ENCODE assay signal across 31 cellular contexts in the genomic region with DNA sequence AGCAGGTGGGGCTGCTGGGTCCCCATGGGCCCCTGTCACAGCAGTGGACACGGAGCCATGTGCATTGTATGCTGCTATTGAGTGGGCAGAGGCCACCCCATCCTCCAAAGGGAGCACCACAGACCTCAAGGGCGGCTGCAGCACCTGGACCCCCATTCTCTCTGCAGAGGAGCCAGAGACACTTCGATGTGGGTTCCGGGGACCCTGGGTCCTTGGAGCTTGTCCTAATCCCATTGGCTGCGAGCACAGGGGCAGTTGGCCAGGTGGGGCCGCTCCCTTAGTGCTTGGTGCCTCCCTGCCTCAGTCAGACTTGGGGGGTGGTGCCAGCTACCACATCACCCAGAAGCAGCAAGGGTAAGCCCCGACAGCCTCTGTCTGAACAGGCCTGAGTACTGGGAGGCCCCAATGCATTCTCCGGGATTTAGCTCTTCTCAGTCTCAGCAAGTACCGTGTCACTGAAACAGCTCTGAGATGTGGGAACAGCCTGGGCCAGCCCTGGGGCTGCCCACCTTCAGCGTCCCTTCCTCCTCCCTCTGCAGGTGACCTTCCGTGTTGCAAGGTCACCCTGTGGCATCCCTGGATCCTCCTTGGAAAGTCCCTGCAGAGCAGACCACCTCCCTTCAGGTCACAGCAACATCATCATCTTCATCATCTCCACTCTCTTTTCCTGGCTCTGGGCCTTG.
A peak's percentile ranks its signal among the peaks of the same experiment; 100 is the strongest.
DNase-seq lines count a peak whose midpoint lies in the region; ATAC-seq and TF ChIP-seq lines count a peak whose summit lies in the region.
"Had no signal": no experiment of that assay in that cellular context is flagged by ENCODE, and none has a peak within 500 bp of the region (broad histone marks: within the 10 kb centered on the region; RNA-seq: fewer than 3 reads in every experiment).

No MANE protein-coding gene starts in this region.

- H3K9me3 ChIP-seq in AG04450 (ENCODE audit: control insufficient read depth, insufficient read depth, low read length): no peaks in the 10 kb centered on the region; the same call in 1 of the 2 replicates
- H3K9me3 ChIP-seq: BE2C, body of pancreas, colonic mucosa, esophagus muscularis mucosa, testis had no signal

- ATAC-seq in HG03108 (IDR thresholded peaks at IDR 0.05; ENCODE audit: unreplicated experiment): no peak
- no peak for ATAC-seq in HG02588 (IDR thresholded peaks at IDR 0.05; ENCODE audit: unreplicated experiment)
- ATAC-seq: body of pancreas; left ventricle myocardium superior; stimulated activated naive CD8-positive, alpha-beta T cell treated with anti-CD3 and anti-CD28 coated beads, Interleukin-15, Interleukin-2, amounts not matched to agents 100 U/mL and 50 U/mL, for 24 hours had no signal

- POLR2A ChIA-PET in AG04450 (lab: Yijun Ruan, JAX): no interaction called here

- H3K36me3 ChIP-seq in kidney epithelial cell (ENCODE audit: control insufficient read depth, insufficient read depth, low read length): no peaks in the 10 kb centered on the region
- H3K36me3 ChIP-seq: BE2C, colonic mucosa had no signal

- H3K27me3 ChIP-seq in AG04450 (ENCODE audit: control insufficient read depth, insufficient read depth, low read length) (no peaks in the 10 kb centered on the region), kidney epithelial cell (ENCODE audit: control insufficient read depth, insufficient read depth, low read length) (no peaks in the 10 kb centered on the region)
- H3K27me3 ChIP-seq: BE2C, body of pancreas, colonic mucosa, esophagus muscularis mucosa, testis had no signal

- CTCF ChIA-PET in AG04450 (lab: Charles Lee): no interaction called here

- no peak overlapping the region for H3K4me3 ChIP-seq in AG04450 (ENCODE audit: low read depth, low read length)
- H3K4me3 ChIP-seq in HFF-Myc (replicated peaks; ENCODE audit: low read depth, low read length): no peak overlapping the region
- no peak overlapping the region for H3K4me3 ChIP-seq in choroid plexus epithelial cell (ENCODE audit: low read depth, low read length)
- H3K4me3 ChIP-seq in kidney epithelial cell (ENCODE audit: low read depth, low read length): no peak overlapping the region
- H3K4me3 ChIP-seq: body of pancreas, colonic mucosa, esophagus muscularis mucosa, PC-9, testis had no signal

- no peak for DNase-seq in AG04450 (ENCODE audit: low read depth, low spot score)
- no peak for DNase-seq in HFF-Myc (ENCODE audit: extremely low read depth, low read depth)
- no peak for DNase-seq in choroid plexus epithelial cell (ENCODE audit: low read depth)
- no peak for DNase-seq in kidney epithelial cell (ENCODE audit: low read depth)
- no peak for DNase-seq in AG08396 (ENCODE audit: low spot score)
- no peak for DNase-seq in NCI-H2171 (lab: John Stamatoyannopoulos, UW)
- DNase-seq: activated CD4-positive, alpha-beta T cell treated with anti-CD3 and anti-CD28 coated beads, Interleukin-2, amount 10 ng/mL, durations not matched to agents 7 days and 5 days; activated T-cell treated with anti-CD3 and anti-CD28 coated beads, Interleukin-2, amount 50 U/mL, for 48 hours; BE2C; body of pancreas; colonic mucosa; COR-L47; effector CD8-positive, alpha-beta T cell; GDM1; H7; Kasumi-1; left ventricle myocardium superior; naive B cell; NCI-H1694; NCI-H524 treated with DMSO at 0.1 percent for 48 hours; NK-92 treated with Interleukin-12 subunit alpha and Interleukin-12 subunit beta, amount 100 ng/mL, for 24 hours; nucleus accumbens; PC-9; stimulated activated naive CD8-positive, alpha-beta T cell treated with anti-CD3 and anti-CD28 coated beads, Interleukin-15, Interleukin-2, amounts not matched to agents 100 U/mL and 50 U/mL, for 24 hours; T1000; testis; WERI-Rb-1 had no signal

- H3K27ac ChIP-seq in AG04450 (ENCODE audit: low read depth, low read length): no peak overlapping the region
- H3K27ac ChIP-seq: body of pancreas, colonic mucosa, esophagus muscularis mucosa, HL-60, PC-9, testis, WERI-Rb-1 had no signal

- TF ChIP-seq CTCF in AG04450 (IDR thresholded peaks at IDR 0.05; ENCODE audit: low read depth, low read length) (peak; percentile 26; the same call in 1 of the 2 replicates), HFF-Myc (IDR thresholded peaks at IDR 0.05; ENCODE audit: low read depth, low read length, missing control alignments) (peak; percentile 17), choroid plexus epithelial cell (conservative IDR thresholded peaks at IDR 0.05; ENCODE audit: low read depth, low read length) (peak; percentile 40), kidney epithelial cell (IDR thresholded peaks at IDR 0.05; ENCODE audit: insufficient read depth, low read length, poor library complexity, severe bottlenecking) (peak; percentile 18)
